8 cellular contexts compared by ENCODE assay signal in the genomic region with DNA sequence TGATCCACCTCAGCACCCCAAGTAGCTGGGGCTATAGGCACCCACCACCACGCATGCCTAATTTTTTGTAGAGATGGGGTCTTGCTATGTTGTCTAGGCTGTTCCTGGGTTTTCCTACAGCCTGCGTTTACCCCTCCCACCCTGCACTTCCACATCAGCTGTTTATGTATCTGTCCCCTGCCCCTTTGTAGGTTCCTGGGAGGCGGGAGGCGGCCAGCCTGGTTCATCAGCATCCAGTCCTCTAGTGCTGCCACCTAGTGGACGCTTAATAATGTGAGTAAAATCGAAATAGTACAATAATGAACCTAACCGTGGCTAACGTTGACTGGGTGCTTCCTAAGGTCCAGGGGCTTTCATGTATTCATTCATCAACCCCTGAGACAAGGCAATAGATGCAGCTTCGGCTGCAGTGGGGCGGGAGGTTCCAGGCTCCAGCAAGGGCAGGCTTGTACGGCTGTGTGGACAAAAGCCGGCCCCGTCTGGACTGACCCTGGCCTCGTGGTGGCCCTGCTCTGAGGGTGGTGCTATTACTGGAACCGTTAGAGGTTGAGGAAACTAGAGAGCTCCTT. TPM values are rescaled to one million over a fixed set of nuclear protein-coding genes. Genes with fewer than 3 reads are reported as not detected.
DNase-seq lines count a peak whose midpoint lies in the region; ATAC-seq and TF ChIP-seq lines count a peak whose summit lies in the region.

No MANE protein-coding gene starts in this region.

- peak; percentile 66 for TF ChIP-seq CTCF in astrocyte of the spinal cord (IDR thresholded peaks at IDR 0.05; ENCODE audit: low read depth, low read length)

- H3K4me3 Mint-ChIP-seq in T-helper 17 cell: peak overlapping the region; percentile 45

- peaks cover 15% of the 10 kb centered on the region for H3K4me1 Mint-ChIP-seq in T-helper 17 cell

- H3K27me3 Mint-ChIP-seq in T-helper 17 cell: peaks cover 5% of the 10 kb centered on the region

- H3K9me3 ChIP-seq in T-helper 17 cell (ENCODE audit: control insufficient read depth, low read length, poor library complexity, severe bottlenecking): no peaks in the 10 kb centered on the region

- H3K4me3 ChIP-seq in astrocyte of the spinal cord (ENCODE audit: low read depth, low read length): no peak overlapping the region

- peak; percentile 67 for ATAC-seq in T-helper 17 cell
- ATAC-seq in HG03439 (IDR thresholded peaks at IDR 0.05; ENCODE audit: unreplicated experiment): no peak

- no peaks in the 10 kb centered on the region for H3K36me3 Mint-ChIP-seq in T-helper 17 cell (ENCODE audit: low read depth)

- DNase-seq in SIG-M5 treated with dmso at 0.1 percent for 504 hours (lab: John Stamatoyannopoulos, UW; ENCODE audit: unreplicated experiment) (peak; percentile 36), SIG-M5 (lab: John Stamatoyannopoulos, UW) (no peak), NCI-H146 (lab: John Stamatoyannopoulos, UW) (peak; percentile 79), T-helper 17 cell (peak in 2 of 3 donors; percentile 27 to 32), astrocyte of the spinal cord (ENCODE audit: low read depth, low spot score) (peak; percentile 78), iPS-NIHi11 (ENCODE audit: low spot score) (peak; percentile 88)
- DNase-seq in stimulated activated CD4-positive, alpha-beta T cell treated with anti-CD3 and anti-CD28 coated beads, Interleukin-12 subunit alpha, Interleukin-12 subunit beta, amount 100 ng/mL, for 4 hours: peak; percentile 35

- H3K27ac Mint-ChIP-seq in T-helper 17 cell: peak overlapping the region; percentile 59

- in situ Hi-C loops in astrocyte of the spinal cord (cut with HindIII; ENCODE audit: low sequenced_read_pairs): no loop called here

RNA-seq across cellular contexts. Expression of gene LCTL, which starts 1.2 kb away (rescaled TPM):
- not detected for total RNA-seq in T-helper 17 cell
